20 cellular contexts compared by ENCODE assay signal in genomic region chr2:68747413-68747812, GRCh38. TPM values are rescaled to one million over a fixed set of nuclear protein-coding genes. Genes with fewer than 3 reads are reported as not detected.
DNase-seq lines count a peak whose midpoint lies in the region; ATAC-seq and TF ChIP-seq lines count a peak whose summit lies in the region.
"Had no signal": no experiment of that assay in that cellular context is flagged by ENCODE, and none has a peak within 500 bp of the region (broad histone marks: within the 10 kb centered on the region; RNA-seq: fewer than 3 reads in every experiment).

No MANE protein-coding gene starts in this region.

- peaks cover 90% of the 10 kb centered on the region for H3K4me1 Mint-ChIP-seq in activated T-cell treated with anti-CD3 and anti-CD28 coated beads, Interleukin-2, amount 50 U/mL, for 4 hours (ENCODE audit: low read depth)
- H3K4me1 Mint-ChIP-seq in H9 = peaks cover 13 to 27% of the 10 kb centered on the region in 2 experiments

- H3K4me2 ChIP-seq in H9 (ENCODE audit: insufficient read depth, insufficient read length, low read length) = no peak overlapping the region

- H3K9me3 Mint-ChIP-seq in activated T-cell treated with anti-CD3 and anti-CD28 coated beads, Interleukin-2, amount 50 U/mL, for 4 hours = no peaks in the 10 kb centered on the region
- no peaks in the 10 kb centered on the region; a peak in 1 of 5 replicates for H3K9me3 Mint-ChIP-seq in H9
- H3K9me3 Mint-ChIP-seq in activated naive CD4-positive, alpha-beta T cell treated with anti-CD3 and anti-CD28 coated beads, Interleukin-2, amount 50 U/mL, for 72 hours = no peaks in the 10 kb centered on the region

- H4K20me1 ChIP-seq in H9 (ENCODE audit: control insufficient read depth, insufficient read depth, insufficient read length) = no peaks in the 10 kb centered on the region

- no peaks in the 10 kb centered on the region for H3K27me3 Mint-ChIP-seq in activated T-cell treated with anti-CD3 and anti-CD28 coated beads, Interleukin-2, amount 50 U/mL, for 4 hours (ENCODE audit: low read depth)
- H3K27me3 Mint-ChIP-seq in H9 (ENCODE audit: low read depth) = no peaks in the 10 kb centered on the region; the same call in 1 of the 2 replicates

- H3K27ac ChIP-seq in H9 (ENCODE audit: insufficient read length, low read depth, low read length) = no peak overlapping the region
- peak overlapping the region; percentile 58 for H3K27ac ChIP-seq in neutrophil
- no peak overlapping the region for H3K27ac ChIP-seq in RWPE1
- no peak overlapping the region for H3K27ac ChIP-seq in thyroid gland
- H3K27ac ChIP-seq: SK-N-MC, vagina had no signal

- H2BK120ac ChIP-seq in H9 (ENCODE audit: low read depth, low read length, poor library complexity, severe bottlenecking) = no peak overlapping the region

- no peak overlapping the region for H3K23ac ChIP-seq in H9 (ENCODE audit: insufficient read length, low read depth, low read length)

- H3K18ac ChIP-seq in H9 (ENCODE audit: insufficient read length, low read depth, low read length) = no peak overlapping the region

- TF ChIP-seq POLR2A in thyroid gland (IDR thresholded peaks at IDR 0.05) = no peak

- intact Hi-C loops in thyroid gland (cut with DNase I) = loop anchor here (5.0 kb wide), 1 partner anchor 90 kb away; no protein-coding TSS in a partner anchor

- no peak overlapping the region for H3K14ac ChIP-seq in H9 (ENCODE audit: insufficient read depth, low read length)

- H4K8ac ChIP-seq in H9 (replicated peaks; ENCODE audit: insufficient read length, low read depth, low read length) = no peak overlapping the region

- no peak overlapping the region for H2BK12ac ChIP-seq in H9 (ENCODE audit: insufficient read length, low read depth, low read length)

- no peak overlapping the region for H4K91ac ChIP-seq in H9 (ENCODE audit: insufficient read length, low read depth, low read length)

- ATAC-seq in activated T-cell treated with anti-CD3 and anti-CD28 coated beads, Interleukin-2, amount 50 U/mL, for 4 hours = no peak
- ATAC-seq in activated naive CD4-positive, alpha-beta T cell treated with anti-CD3 and anti-CD28 coated beads, Interleukin-2, amount 50 U/mL, for 72 hours = no peak
- ATAC-seq: GM12878, left cardiac atrium had no signal

- H3K36me3 Mint-ChIP-seq in activated T-cell treated with anti-CD3 and anti-CD28 coated beads, Interleukin-2, amount 50 U/mL, for 4 hours (ENCODE audit: insufficient read depth) = peaks cover 40% of the 10 kb centered on the region
- peaks cover 0 to 6% (median 5%) of the 10 kb centered on the region in 3 experiments; a peak in 4 of 7 replicates for H3K36me3 Mint-ChIP-seq in H9 (ENCODE audit: insufficient read depth in 1 of 3, low read depth in 3 of 3)
- H3K36me3 Mint-ChIP-seq in activated naive CD4-positive, alpha-beta T cell treated with anti-CD3 and anti-CD28 coated beads, Interleukin-2, amount 50 U/mL, for 72 hours = peaks cover 29 to 30% of the 10 kb centered on the region in 2 donors

- POLR2A ChIA-PET in RWPE1 (lab: Yijun Ruan, JAX; ENCODE audit: low non-redundant PET) = no interaction called here

- H3K4me3 ChIP-seq in neutrophil (ENCODE audit: low read depth in 1 of 2, low read length in 1 of 2) (no peak overlapping the region), thyroid gland (replicated peaks in 1 of 3) (no peak overlapping the region)
- H3K4me3 ChIP-seq: GM12878, SK-N-MC, stomach, vagina had no signal

- H3K36me3 ChIP-seq in neutrophil (no peaks in the 10 kb centered on the region), thyroid gland (no peaks in the 10 kb centered on the region)
- H3K36me3 ChIP-seq: stomach, vagina had no signal

- no peak overlapping the region for H2BK15ac ChIP-seq in H9 (ENCODE audit: low read depth, low read length)

- CTCF ChIA-PET in RWPE1 (lab: Yijun Ruan, JAX) = interaction anchor here (1.9 kb wide), 1 partner anchor 178 kb away, joined by 8 read pairs; no protein-coding TSS in a partner anchor

- no peak overlapping the region for H3K4me3 Mint-ChIP-seq in activated T-cell treated with anti-CD3 and anti-CD28 coated beads, Interleukin-2, amount 50 U/mL, for 4 hours
- no peak overlapping the region for H3K4me3 Mint-ChIP-seq in H9

- no peak overlapping the region for H2BK5ac ChIP-seq in H9 (ENCODE audit: insufficient read length, low read length)

- no peak overlapping the region for H2AK5ac ChIP-seq in H9 (ENCODE audit: insufficient read length, low read length)

- H2AFZ ChIP-seq in H9 (ENCODE audit: low read length) = no peak overlapping the region

- H3K9me3 ChIP-seq in H9 (ENCODE audit: control insufficient read depth, low read depth, low read length) = no peaks in the 10 kb centered on the region
- no peaks in the 10 kb centered on the region for H3K9me3 ChIP-seq in neutrophil
- H3K9me3 ChIP-seq in thyroid gland = no peaks in the 10 kb centered on the region
- H3K9me3 ChIP-seq: stomach, vagina had no signal

- peak overlapping the region in 1 of 3 experiments; percentile 37; a peak in 1 of 7 replicates for H3K27ac Mint-ChIP-seq in H9
- peak overlapping the region; percentile 43 to 70 for H3K27ac Mint-ChIP-seq in activated naive CD4-positive, alpha-beta T cell treated with anti-CD3 and anti-CD28 coated beads, Interleukin-2, amount 50 U/mL, for 72 hours

- TF ChIP-seq CTCF in H9 (conservative IDR thresholded peaks at IDR 0.05) (no peak), neutrophil (IDR thresholded peaks at IDR 0.05) (no peak), RWPE1 (conservative IDR thresholded peaks at IDR 0.05; ENCODE audit: low read depth) (no peak), thyroid gland (IDR thresholded peaks at IDR 0.05) (no peak)

- H3K79me1 ChIP-seq in H9 (ENCODE audit: insufficient read depth, low read depth, low read length, poor library complexity, severe bottlenecking) = no peaks in the 10 kb centered on the region

- H3K27me3 ChIP-seq in H9 (ENCODE audit: insufficient read depth, low read length) (no peaks in the 10 kb centered on the region), neutrophil (no peaks in the 10 kb centered on the region), thyroid gland (no peaks in the 10 kb centered on the region)
- H3K27me3 ChIP-seq: stomach, vagina had no signal

- H3K4me1 ChIP-seq in H9 (ENCODE audit: insufficient read depth, low read length) (peaks cover 3% of the 10 kb centered on the region; the same call in 1 of the 2 replicates), neutrophil (ENCODE audit: control insufficient read depth in 1 of 2, insufficient read depth in 1 of 2, low read depth in 1 of 2, low read length in 1 of 2) (peaks cover 58 to 64% of the 10 kb centered on the region in 2 experiments), thyroid gland (no peaks in the 10 kb centered on the region)
- H3K4me1 ChIP-seq: vagina had no signal

- H3T11ph ChIP-seq in H9 (ENCODE audit: low read length) = no peak overlapping the region

- no peaks in the 10 kb centered on the region for H3K23me2 ChIP-seq in H9 (ENCODE audit: insufficient read length, low read depth, low read length, poor library complexity, severe bottlenecking)

- no peak overlapping the region for H4K5ac ChIP-seq in H9 (ENCODE audit: insufficient read length, low read depth, low read length)

- WGBS in H9 (ENCODE audit: extremely low coverage, insufficient read length, low lambda C conversion rate) = no CpG with 5 or more reads among the region's 6 CpGs
- 83 to 87% methylated on average over 6 of the region's 6 CpGs for WGBS in thyroid gland, 2 donors

- no peak overlapping the region for H3K9ac ChIP-seq in H9 (ENCODE audit: extremely low read depth, insufficient read length, low read length)

- no peak overlapping the region for H3K56ac ChIP-seq in H9 (ENCODE audit: insufficient read length, low read depth, low read length)

- H3K79me2 ChIP-seq in H9 (ENCODE audit: insufficient read depth, low read length) = no peaks in the 10 kb centered on the region

- DNase-seq in activated T-cell treated with anti-CD3 and anti-CD28 coated beads, Interleukin-2, amount 50 U/mL, for 48 hours = peak; percentile 15 to 17
- DNase-seq in activated T-cell treated with anti-CD3 and anti-CD28 coated beads, Interleukin-2, amount 50 U/mL, for 4 hours = no peak
- DNase-seq in H9 (peak; percentile 11), RWPE1 (ENCODE audit: low spot score) (no peak), thyroid gland (no peak), NCI-H526 treated with DMSO at 0.1 percent for 48 hours (lab: John Stamatoyannopoulos, UW) (no peak)
- DNase-seq in activated naive CD4-positive, alpha-beta T cell treated with anti-CD3 and anti-CD28 coated beads, Interleukin-2, amount 50 U/mL, for 72 hours (ENCODE audit: low spot score in 2 of 2) = no peak
- DNase-seq: ACHN, anterior cingulate cortex, cerebellar nuclear complex, foreskin fibroblast, left cardiac atrium, MV-4-11, NCI-H2029 treated with DMSO at 0.1 percent for 48 hours, NCI-H510A, stomach had no signal

- no peak overlapping the region for H3K4ac ChIP-seq in H9 (ENCODE audit: low read depth, low read length)

- no peak overlapping the region for H2BK20ac ChIP-seq in H9 (ENCODE audit: low read depth, low read length, poor library complexity, severe bottlenecking)

RNA-seq across cellular contexts. Expression of gene ARHGAP25, which starts 12.8 kb away (rescaled TPM):
- total RNA-seq in activated T-cell treated with anti-CD3 and anti-CD28 coated beads, Interleukin-2, amount 50 U/mL, for 4 hours = 10 to 100 TPM; 48.6 to 55.7 (median 52.1) TPM
- total RNA-seq in H9 (2021) = 1.3 TPM in 2 replicates
- total RNA-seq in activated naive CD4-positive, alpha-beta T cell treated with anti-CD3 and anti-CD28 coated beads, Interleukin-2, amount 50 U/mL, for 72 hours = 10 to 100 TPM; 37.7 to 43.0 TPM
- 10 to 100 TPM in 1 of 4 donors, 1 to 10 TPM in 3; 4.0 to 11.7 (median 6.9) TPM for total RNA-seq in thyroid gland

Comparison
In these comparisons a context has a peak if more than half of its experiments do, and no peak if none do; other contexts are left out.
1. DNase-seq: peak in activated T-cell treated with anti-CD3 and anti-CD28 coated beads, Interleukin-2, amount 50 U/mL, for 48 hours (2 of 2) and H9 (single experiment); none in activated T-cell treated with anti-CD3 and anti-CD28 coated beads, Interleukin-2, amount 50 U/mL, for 4 hours (single experiment), activated naive CD4-positive, alpha-beta T cell treated with anti-CD3 and anti-CD28 coated beads, Interleukin-2, amount 50 U/mL, for 72 hours (0 of 2), RWPE1 (single experiment), thyroid gland (0 of 2) and NCI-H526 treated with DMSO at 0.1 percent for 48 hours (single experiment).